In the genomic region with DNA sequence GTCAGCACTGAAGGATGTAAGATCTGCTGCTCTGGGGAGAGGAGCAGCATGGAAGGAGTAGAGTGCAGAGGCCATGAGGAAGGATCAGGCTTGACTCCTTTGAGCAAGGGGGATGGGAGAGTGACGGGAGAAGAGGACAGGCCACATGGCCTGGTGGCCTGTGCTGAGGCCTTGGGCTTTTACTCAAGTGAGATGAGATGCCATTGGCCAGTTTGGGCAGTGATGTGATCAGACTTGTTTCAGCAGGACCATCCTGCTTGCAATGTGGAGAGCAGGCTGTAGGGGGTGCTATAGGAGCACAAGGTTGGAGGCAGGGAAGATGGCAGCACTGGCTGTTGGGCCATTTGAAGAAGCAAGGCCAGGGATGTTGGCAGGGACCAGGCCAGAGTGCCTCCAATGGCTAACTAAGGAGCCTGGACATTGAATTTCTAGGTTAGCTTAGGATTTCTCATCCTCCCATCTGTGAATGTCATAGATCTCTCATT, we compare ENCODE assay signal across 8 cellular contexts. TPM values are rescaled to one million over a fixed set of nuclear protein-coding genes. Genes with fewer than 3 reads are reported as not detected.
DNase-seq lines count a peak whose midpoint lies in the region; ATAC-seq and TF ChIP-seq lines count a peak whose summit lies in the region.

No MANE protein-coding gene starts in this region.

- no peaks in the 10 kb centered on the region for H3K9me3 ChIP-seq in A673 (ENCODE audit: low read depth, low read length, poor library complexity, severe bottlenecking)
- H3K9me3 ChIP-seq in SJCRH30 (replicated peaks) = no peaks in the 10 kb centered on the region

- ATAC-seq in GM18505 (IDR thresholded peaks at IDR 0.05; ENCODE audit: unreplicated experiment) (no peak), HG03521 (IDR thresholded peaks at IDR 0.05; ENCODE audit: unreplicated experiment) (no peak), GM18519 (IDR thresholded peaks at IDR 0.05; ENCODE audit: low FRiP score, unreplicated experiment) (no peak)

- intact Hi-C loops in A673 (cut with micrococcal nuclease; ENCODE audit: unreplicated experiment) = no loop called here

- H3K4me1 ChIP-seq in A673 (ENCODE audit: insufficient read depth, low read length, poor library complexity, severe bottlenecking) = no peaks in the 10 kb centered on the region
- no peaks in the 10 kb centered on the region for H3K4me1 ChIP-seq in SJCRH30

- in situ Hi-C loops in astrocyte of the cerebellum (cut with HindIII; ENCODE audit: low sequenced_read_pairs) = no loop called here

- H3K27me3 ChIP-seq in A673 (replicated peaks; ENCODE audit: insufficient read depth, low read depth, low read length, poor library complexity) (peaks cover 6% of the 10 kb centered on the region), SJCRH30 (no peaks in the 10 kb centered on the region)

- peak; percentile 62 for DNase-seq in A673 (ENCODE audit: low spot score)
- peak; percentile 73 to 78 for DNase-seq in SJCRH30
- no peak for DNase-seq in astrocyte of the cerebellum (ENCODE audit: low read depth)
- DNase-seq in mucosa of gallbladder (ENCODE audit: low spot score) = peak; percentile 13
- no peak for DNase-seq in medulla oblongata (ENCODE audit: extremely low spot score)

- no TSS peak for BruUV-seq in A673 (replicated peaks; lab: Mats Ljungman, UMichigan)

- no peak overlapping the region for H3K27ac ChIP-seq in A673 (ENCODE audit: low read depth, low read length, poor library complexity, severe bottlenecking)
- H3K27ac ChIP-seq in SJCRH30 = no peak overlapping the region

- no peaks in the 10 kb centered on the region for H3K36me3 ChIP-seq in A673 (ENCODE audit: insufficient read depth, low read length, poor library complexity, severe bottlenecking)
- H3K36me3 ChIP-seq in SJCRH30 = peaks cover 26% of the 10 kb centered on the region

- POLR2A ChIA-PET in A673 (lab: Charles Lee; ENCODE audit: low non-redundant PET) = no interaction called here

- TF ChIP-seq POLR2A in GM18505 (IDR thresholded peaks at IDR 0.05; ENCODE audit: borderline replicate concordance, extremely low read depth, insufficient read depth, insufficient read length) = peak; percentile 14

- no peak overlapping the region for H3K4me3 ChIP-seq in A673 (ENCODE audit: low read depth, low read length, poor library complexity, severe bottlenecking)
- H3K4me3 ChIP-seq in SJCRH30 = no peak overlapping the region
- no peak overlapping the region for H3K4me3 ChIP-seq in astrocyte of the cerebellum (ENCODE audit: low read depth, low read length)

- CTCF ChIA-PET in A673 (lab: Charles Lee) = no interaction called here

- TF ChIP-seq CTCF in A673 (conservative IDR thresholded peaks at IDR 0.05; ENCODE audit: low read depth, low read length) (peak; percentile 74), astrocyte of the cerebellum (IDR thresholded peaks at IDR 0.05; ENCODE audit: low read depth, low read length, missing control alignments) (peak; percentile 39)

RNA-seq across cellular contexts. Expression of a gene that starts 23.6 kb away (rescaled TPM):
- not detected in 2 replicates for total RNA-seq in A673 (2021)
- 0.02 TPM in 1 of 2 replicates, not detected in the other for total RNA-seq in SJCRH30 (2014; rRNA removed; shearing (Covaris generic))
- 0.06 TPM for total RNA-seq in mucosa of gallbladder

RNA-seq across cellular contexts. Expression of a gene that starts 34.9 kb away (rescaled TPM):
- 11.6 and 15.5 TPM in 2 replicates for total RNA-seq in A673 (2021)
- total RNA-seq in SJCRH30 (2014; rRNA removed; shearing (Covaris generic)) = 18.7 and 21.2 TPM in 2 replicates
- total RNA-seq in mucosa of gallbladder = 14.1 TPM

Comparison
In these comparisons a context has a peak if more than half of its experiments do, and no peak if none do; other contexts are left out.
1. DNase-seq: peak in A673 (single experiment), SJCRH30 (2 of 2) and mucosa of gallbladder (single experiment); none in astrocyte of the cerebellum (single experiment) and medulla oblongata (single experiment).